Comparison of ENCODE assay signal across 3 cellular contexts in the genomic region with DNA sequence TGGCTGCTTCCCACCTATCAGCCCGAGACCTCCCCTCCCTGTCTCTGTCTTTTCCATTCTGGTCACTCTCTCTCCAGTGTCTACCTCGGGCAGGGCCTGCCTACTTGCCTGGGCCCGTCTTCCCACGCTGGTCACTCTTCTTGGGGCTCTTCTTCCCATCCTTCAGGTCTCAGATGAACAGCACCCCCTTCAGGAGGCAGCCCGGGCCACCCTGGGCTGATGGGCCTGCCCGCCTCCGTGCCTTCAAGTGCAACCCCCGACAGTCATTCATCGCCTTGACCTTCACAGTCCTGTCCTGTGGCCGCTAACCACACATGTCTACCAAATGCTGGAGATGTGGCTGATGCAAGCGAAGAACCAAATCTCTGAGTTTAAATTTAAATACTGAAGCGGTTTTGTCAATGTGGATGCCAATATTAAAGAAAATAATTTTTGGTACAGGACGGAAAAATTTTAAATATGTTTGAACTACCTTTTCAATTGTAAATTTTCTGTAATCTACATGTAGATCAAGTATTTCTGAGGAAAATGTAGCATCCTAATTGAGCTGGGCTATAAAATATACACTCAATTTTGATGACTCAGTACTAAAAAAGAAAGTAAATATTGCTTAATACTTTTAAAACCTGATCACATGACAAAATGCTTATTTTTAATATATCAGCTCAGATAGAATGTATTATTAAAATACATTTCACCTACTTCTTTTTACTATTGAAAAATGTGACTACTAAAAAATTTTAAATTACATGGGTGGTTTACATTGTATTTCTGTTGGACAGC.
TF ChIP-seq lines count a peak whose summit lies in the region.

No MANE protein-coding gene starts in this region.

TF ChIP-seq in GM23338, 12 proteins besides CTCF, POLR2A, EP300 and RAD21 (continues in another document):
- TF ChIP-seq STAT1 (IDR thresholded peaks at IDR 0.05; ENCODE audit: unreplicated experiment), result no peak
- TF ChIP-seq CREB1 (CRISPR knock-in tag; IDR thresholded peaks at IDR 0.05; ENCODE audit: low read depth), result no peak
- TF ChIP-seq, protein P1, sequence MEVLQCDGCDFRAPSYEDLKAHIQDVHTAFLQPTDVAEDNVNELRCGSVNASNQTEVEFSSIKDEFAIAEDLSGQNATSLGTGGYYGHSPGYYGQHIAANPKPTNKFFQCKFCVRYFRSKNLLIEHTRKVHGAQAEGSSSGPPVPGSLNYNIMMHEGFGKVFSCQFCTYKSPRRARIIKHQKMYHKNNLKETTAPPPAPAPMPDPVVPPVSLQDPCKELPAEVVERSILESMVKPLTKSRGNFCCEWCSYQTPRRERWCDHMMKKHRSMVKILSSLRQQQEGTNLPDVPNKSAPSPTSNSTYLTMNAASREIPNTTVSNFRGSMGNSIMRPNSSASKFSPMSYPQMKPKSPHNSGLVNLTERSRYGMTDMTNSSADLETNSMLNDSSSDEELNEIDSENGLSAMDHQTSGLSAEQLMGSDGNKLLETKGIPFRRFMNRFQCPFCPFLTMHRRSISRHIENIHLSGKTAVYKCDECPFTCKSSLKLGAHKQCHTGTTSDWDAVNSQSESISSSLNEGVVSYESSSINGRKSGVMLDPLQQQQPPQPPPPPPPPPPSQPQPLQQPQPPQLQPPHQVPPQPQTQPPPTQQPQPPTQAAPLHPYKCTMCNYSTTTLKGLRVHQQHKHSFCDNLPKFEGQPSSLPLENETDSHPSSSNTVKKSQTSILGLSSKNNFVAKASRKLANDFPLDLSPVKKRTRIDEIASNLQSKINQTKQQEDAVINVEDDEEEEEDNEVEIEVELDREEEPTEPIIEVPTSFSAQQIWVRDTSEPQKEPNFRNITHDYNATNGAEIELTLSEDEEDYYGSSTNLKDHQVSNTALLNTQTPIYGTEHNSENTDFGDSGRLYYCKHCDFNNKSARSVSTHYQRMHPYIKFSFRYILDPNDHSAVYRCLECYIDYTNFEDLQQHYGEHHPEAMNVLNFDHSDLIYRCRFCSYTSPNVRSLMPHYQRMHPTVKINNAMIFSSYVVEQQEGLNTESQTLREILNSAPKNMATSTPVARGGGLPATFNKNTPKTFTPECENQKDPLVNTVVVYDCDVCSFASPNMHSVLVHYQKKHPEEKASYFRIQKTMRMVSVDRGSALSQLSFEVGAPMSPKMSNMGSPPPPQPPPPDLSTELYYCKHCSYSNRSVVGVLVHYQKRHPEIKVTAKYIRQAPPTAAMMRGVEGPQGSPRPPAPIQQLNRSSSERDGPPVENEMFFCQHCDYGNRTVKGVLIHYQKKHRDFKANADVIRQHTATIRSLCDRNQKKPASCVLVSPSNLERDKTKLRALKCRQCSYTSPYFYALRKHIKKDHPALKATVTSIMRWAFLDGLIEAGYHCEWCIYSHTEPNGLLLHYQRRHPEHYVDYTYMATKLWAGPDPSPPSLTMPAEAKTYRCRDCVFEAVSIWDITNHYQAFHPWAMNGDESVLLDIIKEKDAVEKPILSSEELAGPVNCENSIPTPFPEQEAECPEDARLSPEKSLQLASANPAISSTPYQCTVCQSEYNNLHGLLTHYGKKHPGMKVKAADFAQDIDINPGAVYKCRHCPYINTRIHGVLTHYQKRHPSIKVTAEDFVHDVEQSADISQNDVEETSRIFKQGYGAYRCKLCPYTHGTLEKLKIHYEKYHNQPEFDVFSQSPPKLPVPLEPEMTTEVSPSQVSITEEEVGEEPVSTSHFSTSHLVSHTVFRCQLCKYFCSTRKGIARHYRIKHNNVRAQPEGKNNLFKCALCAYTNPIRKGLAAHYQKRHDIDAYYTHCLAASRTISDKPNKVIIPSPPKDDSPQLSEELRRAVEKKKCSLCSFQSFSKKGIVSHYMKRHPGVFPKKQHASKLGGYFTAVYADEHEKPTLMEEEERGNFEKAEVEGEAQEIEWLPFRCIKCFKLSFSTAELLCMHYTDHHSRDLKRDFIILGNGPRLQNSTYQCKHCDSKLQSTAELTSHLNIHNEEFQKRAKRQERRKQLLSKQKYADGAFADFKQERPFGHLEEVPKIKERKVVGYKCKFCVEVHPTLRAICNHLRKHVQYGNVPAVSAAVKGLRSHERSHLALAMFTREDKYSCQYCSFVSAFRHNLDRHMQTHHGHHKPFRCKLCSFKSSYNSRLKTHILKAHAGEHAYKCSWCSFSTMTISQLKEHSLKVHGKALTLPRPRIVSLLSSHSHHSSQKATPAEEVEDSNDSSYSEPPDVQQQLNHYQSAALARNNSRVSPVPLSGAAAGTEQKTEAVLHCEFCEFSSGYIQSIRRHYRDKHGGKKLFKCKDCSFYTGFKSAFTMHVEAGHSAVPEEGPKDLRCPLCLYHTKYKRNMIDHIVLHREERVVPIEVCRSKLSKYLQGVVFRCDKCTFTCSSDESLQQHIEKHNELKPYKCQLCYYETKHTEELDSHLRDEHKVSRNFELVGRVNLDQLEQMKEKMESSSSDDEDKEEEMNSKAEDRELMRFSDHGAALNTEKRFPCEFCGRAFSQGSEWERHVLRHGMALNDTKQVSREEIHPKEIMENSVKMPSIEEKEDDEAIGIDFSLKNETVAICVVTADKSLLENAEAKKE (CRISPR knock-in tag; IDR thresholded peaks at IDR 0.05), result no peak
- TF ChIP-seq ZNF331 (CRISPR knock-in tag; IDR thresholded peaks at IDR 0.05; ENCODE audit: low read depth), result no peak

TF ChIP-seq in WTC11, 78 proteins besides CTCF, POLR2A, EP300 and RAD21 (continues in another document):
- TF ChIP-seq E2F5 (CRISPR knock-in tag; IDR thresholded peaks at IDR 0.05) (no peak), JAZF1 (CRISPR knock-in tag; IDR thresholded peaks at IDR 0.05) (no peak), ZNF121 (CRISPR knock-in tag; IDR thresholded peaks at IDR 0.05) (0 out of 2 replicates have a peak, but pooled peaks have one; percentile 20), NFATC4 (CRISPR knock-in tag; IDR thresholded peaks at IDR 0.05) (no peak)
- TF ChIP-seq, protein P2, sequence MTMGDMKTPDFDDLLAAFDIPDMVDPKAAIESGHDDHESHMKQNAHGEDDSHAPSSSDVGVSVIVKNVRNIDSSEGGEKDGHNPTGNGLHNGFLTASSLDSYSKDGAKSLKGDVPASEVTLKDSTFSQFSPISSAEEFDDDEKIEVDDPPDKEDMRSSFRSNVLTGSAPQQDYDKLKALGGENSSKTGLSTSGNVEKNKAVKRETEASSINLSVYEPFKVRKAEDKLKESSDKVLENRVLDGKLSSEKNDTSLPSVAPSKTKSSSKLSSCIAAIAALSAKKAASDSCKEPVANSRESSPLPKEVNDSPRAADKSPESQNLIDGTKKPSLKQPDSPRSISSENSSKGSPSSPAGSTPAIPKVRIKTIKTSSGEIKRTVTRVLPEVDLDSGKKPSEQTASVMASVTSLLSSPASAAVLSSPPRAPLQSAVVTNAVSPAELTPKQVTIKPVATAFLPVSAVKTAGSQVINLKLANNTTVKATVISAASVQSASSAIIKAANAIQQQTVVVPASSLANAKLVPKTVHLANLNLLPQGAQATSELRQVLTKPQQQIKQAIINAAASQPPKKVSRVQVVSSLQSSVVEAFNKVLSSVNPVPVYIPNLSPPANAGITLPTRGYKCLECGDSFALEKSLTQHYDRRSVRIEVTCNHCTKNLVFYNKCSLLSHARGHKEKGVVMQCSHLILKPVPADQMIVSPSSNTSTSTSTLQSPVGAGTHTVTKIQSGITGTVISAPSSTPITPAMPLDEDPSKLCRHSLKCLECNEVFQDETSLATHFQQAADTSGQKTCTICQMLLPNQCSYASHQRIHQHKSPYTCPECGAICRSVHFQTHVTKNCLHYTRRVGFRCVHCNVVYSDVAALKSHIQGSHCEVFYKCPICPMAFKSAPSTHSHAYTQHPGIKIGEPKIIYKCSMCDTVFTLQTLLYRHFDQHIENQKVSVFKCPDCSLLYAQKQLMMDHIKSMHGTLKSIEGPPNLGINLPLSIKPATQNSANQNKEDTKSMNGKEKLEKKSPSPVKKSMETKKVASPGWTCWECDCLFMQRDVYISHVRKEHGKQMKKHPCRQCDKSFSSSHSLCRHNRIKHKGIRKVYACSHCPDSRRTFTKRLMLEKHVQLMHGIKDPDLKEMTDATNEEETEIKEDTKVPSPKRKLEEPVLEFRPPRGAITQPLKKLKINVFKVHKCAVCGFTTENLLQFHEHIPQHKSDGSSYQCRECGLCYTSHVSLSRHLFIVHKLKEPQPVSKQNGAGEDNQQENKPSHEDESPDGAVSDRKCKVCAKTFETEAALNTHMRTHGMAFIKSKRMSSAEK (CRISPR knock-in tag; IDR thresholded peaks at IDR 0.05; ENCODE audit: borderline replicate concordance), result no peak
- TF ChIP-seq, protein P3, sequence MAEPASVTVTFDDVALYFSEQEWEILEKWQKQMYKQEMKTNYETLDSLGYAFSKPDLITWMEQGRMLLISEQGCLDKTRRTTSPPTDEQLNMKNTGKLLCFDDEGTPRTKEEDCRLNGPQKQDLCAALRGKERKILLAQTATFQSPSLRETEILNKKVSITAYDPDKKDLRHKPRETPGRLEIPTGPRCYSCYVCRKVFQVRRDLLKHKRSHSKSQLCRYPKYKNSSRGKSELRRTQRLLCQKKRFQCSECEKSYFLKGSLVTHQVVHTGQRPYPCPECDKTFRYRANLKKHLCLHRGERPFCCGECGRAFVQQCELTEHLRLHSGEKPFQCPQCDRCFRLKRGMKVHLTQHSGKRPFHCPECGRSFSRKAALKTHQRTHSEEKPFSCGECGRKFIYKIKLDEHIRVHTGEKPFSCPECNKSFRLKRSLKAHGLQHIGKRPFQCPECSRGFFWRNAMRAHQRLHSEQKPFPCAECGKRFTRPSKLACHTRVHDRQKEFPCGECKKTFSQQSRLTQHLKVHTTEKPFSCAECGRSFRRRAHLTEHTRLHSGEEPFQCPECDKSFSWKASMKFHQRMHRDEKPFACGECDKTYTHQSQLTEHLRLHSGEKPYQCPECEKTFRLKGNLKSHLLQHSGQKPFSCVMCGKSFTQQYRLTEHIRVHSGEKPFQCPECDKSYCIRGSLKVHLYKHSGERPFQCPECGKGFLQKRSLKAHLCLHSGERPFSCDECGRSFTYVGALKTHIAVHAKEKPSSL (CRISPR knock-in tag; conservative IDR thresholded peaks at IDR 0.05), result no peak

TF ChIP-seq in endothelial cell of umbilical vein, 7 proteins besides CTCF, POLR2A, EP300 and RAD21:
- TF ChIP-seq MAX (IDR thresholded peaks at IDR 0.05; ENCODE audit: insufficient read depth, insufficient read length) (no peak), POLR2AphosphoS5 (IDR thresholded peaks at IDR 0.05; ENCODE audit: insufficient read depth, low read depth, low read length) (no peak), FOS (IDR thresholded peaks at IDR 0.05; ENCODE audit: borderline replicate concordance, insufficient read depth, low read length) (no peak), EZH2 (IDR thresholded peaks at IDR 0.05; ENCODE audit: borderline replicate concordance, low read depth, low read length, severe bottlenecking) (no peak), JUN (IDR thresholded peaks at IDR 0.05; ENCODE audit: borderline replicate concordance, insufficient read depth, insufficient read length, low read depth) (no peak), MYC (IDR thresholded peaks at IDR 0.05; ENCODE audit: low read depth, low read length) (no peak), GATA2 (IDR thresholded peaks at IDR 0.05; ENCODE audit: insufficient read depth, insufficient read length, low read depth, low read length) (no peak)
